8 cellular contexts compared by ENCODE assay signal in genomic region chr17:31052187-31052889, GRCh38. TPM values are rescaled to one million over a fixed set of nuclear protein-coding genes. Genes with fewer than 3 reads are reported as not detected.
DNase-seq lines count a peak whose midpoint lies in the region; ATAC-seq and TF ChIP-seq lines count a peak whose summit lies in the region.

No MANE protein-coding gene starts in this region.

- no peak overlapping the region for H3K4ac ChIP-seq in neuronal stem cell (ENCODE audit: low read length)

- BruUV-seq in Calu3 (replicated peaks; lab: Mats Ljungman, UMichigan): no TSS peak
- BruUV-seq in A673 (replicated peaks; lab: Mats Ljungman, UMichigan): no TSS peak

- H3K4me1 Mint-ChIP-seq in Calu3 (ENCODE audit: low read depth, unreplicated experiment): peaks cover 16% of the 10 kb centered on the region
- H3K4me1 Mint-ChIP-seq in endodermal cell: peaks cover 2% of the 10 kb centered on the region

- H3K4me3 ChIP-seq in endodermal cell (ENCODE audit: low read length) (no peak overlapping the region), neuronal stem cell (ENCODE audit: low read length in 2 of 2) (no peak overlapping the region), A673 (ENCODE audit: low read depth, low read length, poor library complexity, severe bottlenecking) (no peak overlapping the region)

- no peak overlapping the region for H2BK12ac ChIP-seq in neuronal stem cell (ENCODE audit: low read length)

- H3K18ac ChIP-seq in neuronal stem cell (ENCODE audit: low read length): no peak overlapping the region

- no peak overlapping the region for H4K91ac ChIP-seq in neuronal stem cell (ENCODE audit: low read depth, low read length, poor library complexity)

- H2BK5ac ChIP-seq in neuronal stem cell (ENCODE audit: low read length): no peak overlapping the region

- DNase-seq in Calu3: peak; percentile 32
- peak; percentile 97 for DNase-seq in NOMO-1 treated with dmso at 0.1 percent for 144 hours (lab: John Stamatoyannopoulos, UW; ENCODE audit: unreplicated experiment)
- peak; percentile 48 for DNase-seq in endodermal cell
- no peak for DNase-seq in neuronal stem cell (ENCODE audit: low spot score)
- DNase-seq in A673 (ENCODE audit: low spot score): no peak
- no peak for DNase-seq in NCI-H1930 (lab: John Stamatoyannopoulos, UW)

- no peak overlapping the region for H3K9ac ChIP-seq in endodermal cell (ENCODE audit: extremely low read depth, low read length, poor library complexity, severe bottlenecking)
- H3K9ac ChIP-seq in neuronal stem cell (ENCODE audit: low read depth, low read length, poor library complexity): no peak overlapping the region

- CTCF ChIA-PET in Calu3 (lab: Charles Lee): interaction anchor here (1.2 to 1.3 kb wide), 2 partner anchors 12 to 16 kb away, joined by 3 read pairs; no protein-coding TSS in a partner anchor
- CTCF ChIA-PET in A673 (lab: Charles Lee): no interaction called here

- TF ChIP-seq CTCF in Calu3 (IDR thresholded peaks at IDR 0.05; ENCODE audit: unreplicated experiment) (no peak), endodermal cell (conservative IDR thresholded peaks at IDR 0.05) (no peak), A673 (conservative IDR thresholded peaks at IDR 0.05; ENCODE audit: low read depth, low read length) (no peak)

- no peak overlapping the region for H2AK5ac ChIP-seq in neuronal stem cell (ENCODE audit: low read depth, low read length)

- H3K27me3 ChIP-seq in endodermal cell (ENCODE audit: control insufficient read depth, insufficient read depth, low read length, poor library complexity, severe bottlenecking): no peaks in the 10 kb centered on the region
- H3K27me3 ChIP-seq in neuronal stem cell (ENCODE audit: control insufficient read depth in 3 of 3, insufficient read depth in 3 of 3, low read depth in 1 of 3, low read length in 3 of 3): peaks cover 0 to 5% (median 0%) of the 10 kb centered on the region in 3 experiments
- H3K27me3 ChIP-seq in A673 (replicated peaks; ENCODE audit: insufficient read depth, low read depth, low read length, poor library complexity): no peaks in the 10 kb centered on the region

- peak overlapping the region; percentile 47 for H2AFZ ChIP-seq in neuronal stem cell (ENCODE audit: low read length)

- H2BK120ac ChIP-seq in neuronal stem cell (ENCODE audit: low read depth, low read length): no peak overlapping the region

- POLR2A ChIA-PET in A673 (lab: Charles Lee; ENCODE audit: low non-redundant PET): no interaction called here

- no peak overlapping the region for H3K4me2 ChIP-seq in neuronal stem cell (ENCODE audit: insufficient read depth, low read length, poor library complexity, severe bottlenecking)

- H3K9me3 ChIP-seq in endodermal cell (ENCODE audit: control insufficient read depth, low read length) (no peaks in the 10 kb centered on the region), neuronal stem cell (replicated peaks in 1 of 2; ENCODE audit: control insufficient read depth in 2 of 2, insufficient read depth in 1 of 2, low read depth in 1 of 2, low read length in 2 of 2) (peaks cover 0 to 3% of the 10 kb centered on the region in 2 donors), A673 (ENCODE audit: low read depth, low read length, poor library complexity, severe bottlenecking) (no peaks in the 10 kb centered on the region)

- no peaks in the 10 kb centered on the region for H3K4me1 ChIP-seq in endodermal cell (ENCODE audit: control insufficient read depth, insufficient read depth, low read length)
- H3K4me1 ChIP-seq in neuronal stem cell (ENCODE audit: control insufficient read depth in 2 of 2, insufficient read depth in 1 of 2, low read depth in 1 of 2, low read length in 2 of 2): no peaks in the 10 kb centered on the region
- H3K4me1 ChIP-seq in A673 (ENCODE audit: insufficient read depth, low read length, poor library complexity, severe bottlenecking): no peaks in the 10 kb centered on the region

- no peak overlapping the region for H3K14ac ChIP-seq in neuronal stem cell (ENCODE audit: low read length)

- H3K27me3 Mint-ChIP-seq in Calu3 (ENCODE audit: unreplicated experiment) (peaks cover 16% of the 10 kb centered on the region), endodermal cell (ENCODE audit: insufficient read depth) (no peaks in the 10 kb centered on the region)

- no peaks in the 10 kb centered on the region for H3K36me3 ChIP-seq in endodermal cell (ENCODE audit: control insufficient read depth, insufficient read depth, low read length)
- no peaks in the 10 kb centered on the region for H3K36me3 ChIP-seq in neuronal stem cell (replicated peaks in 1 of 2; ENCODE audit: control insufficient read depth in 2 of 2, insufficient read depth in 2 of 2, low read length in 2 of 2)
- no peaks in the 10 kb centered on the region for H3K36me3 ChIP-seq in A673 (ENCODE audit: insufficient read depth, low read length, poor library complexity, severe bottlenecking)

- WGBS in endodermal cell (ENCODE audit: insufficient coverage in 1 of 2, insufficient read length in 1 of 2), 2 experiments: 92 to 96% methylated on average over 7 to 9 of the region's 9 CpGs
- WGBS in neuronal stem cell (ENCODE audit: extremely low coverage in 2 of 2, insufficient read length in 2 of 2, insufficient replicate concordance in 1 of 2), 2 donors: no CpG with 5 or more reads among the region's 9 CpGs

- H3K27ac Mint-ChIP-seq in Calu3 (ENCODE audit: unreplicated experiment) (peak overlapping the region; percentile 24), endodermal cell (no peak overlapping the region)

- no peak overlapping the region for H3K27ac ChIP-seq in endodermal cell (ENCODE audit: low read depth, low read length)
- no peak overlapping the region for H3K27ac ChIP-seq in neuronal stem cell (replicated peaks; ENCODE audit: low read length)
- H3K27ac ChIP-seq in A673 (ENCODE audit: low read depth, low read length, poor library complexity, severe bottlenecking): no peak overlapping the region

- no peaks in the 10 kb centered on the region for H3K79me1 ChIP-seq in neuronal stem cell (ENCODE audit: low read depth, low read length)

- intact Hi-C loops in Calu3 (cut with micrococcal nuclease; ENCODE audit: unreplicated experiment): no loop called here
- intact Hi-C loops in A673 (cut with micrococcal nuclease; ENCODE audit: unreplicated experiment): no loop called here

- H2BK15ac ChIP-seq in neuronal stem cell (ENCODE audit: low read length): no peak overlapping the region

- H3K9me3 Mint-ChIP-seq in Calu3 (ENCODE audit: low read depth, unreplicated experiment) (no peaks in the 10 kb centered on the region), endodermal cell (peaks cover 3% of the 10 kb centered on the region)

- H4K8ac ChIP-seq in neuronal stem cell (ENCODE audit: low read depth, low read length): no peak overlapping the region

- H3K23ac ChIP-seq in neuronal stem cell (ENCODE audit: low read depth, low read length, poor library complexity): no peak overlapping the region

- H3K4me3 Mint-ChIP-seq in Calu3 (ENCODE audit: low read depth, unreplicated experiment) (no peak overlapping the region), endodermal cell (no peak overlapping the region)

- H3K36me3 Mint-ChIP-seq in Calu3 (ENCODE audit: insufficient read depth, unreplicated experiment): no peaks in the 10 kb centered on the region
- no peaks in the 10 kb centered on the region for H3K36me3 Mint-ChIP-seq in endodermal cell (ENCODE audit: low read depth)

- no peak for ATAC-seq in GM18858 (IDR thresholded peaks at IDR 0.05; ENCODE audit: unreplicated experiment)
- ATAC-seq in HG03095 (IDR thresholded peaks at IDR 0.05; ENCODE audit: unreplicated experiment): no peak

RNA-seq across cellular contexts. Expression of gene NF1, which starts 42.4 kb away (rescaled TPM):
- total RNA-seq in Calu3 (2022): 61.5 and 64.7 TPM in 2 replicates
- 10 to 100 TPM; 61.9 to 69.3 TPM for total RNA-seq in endodermal cell
- 35.2 TPM for polyA plus RNA-seq in endodermal cell (2013, experiment 1 of 2)
- 34.2 TPM for polyA plus RNA-seq in endodermal cell (2013, experiment 2 of 2)
- polyA plus RNA-seq in neuronal stem cell (2013, experiment 1 of 2): 21.8 TPM
- 21.5 TPM for polyA plus RNA-seq in neuronal stem cell (2013, experiment 2 of 2)
- 32.1 and 36.5 TPM in 2 replicates for total RNA-seq in A673 (2021)

Comparison
In these comparisons a context has a peak if more than half of its experiments do, and no peak if none do; other contexts are left out.
1. DNase-seq: peak in Calu3 (single experiment), NOMO-1 treated with dmso at 0.1 percent for 144 hours (single experiment) and endodermal cell (single experiment); none in neuronal stem cell (single experiment), A673 (single experiment) and NCI-H1930 (0 of 2).